ENCODE assay signal across 8 cellular contexts in genomic region chr5:113514263-113514590, GRCh38. TPM values are rescaled to one million over a fixed set of nuclear protein-coding genes. Genes with fewer than 3 reads are reported as not detected.
DNase-seq lines count a peak whose midpoint lies in the region; ATAC-seq, FAIRE-seq and TF ChIP-seq lines count a peak whose summit lies in the region.

No MANE protein-coding gene starts in this region.

- H3K79me1 ChIP-seq in mesendoderm (ENCODE audit: low read length): peaks cover 4% of the 10 kb centered on the region

- H3K56ac ChIP-seq in mesendoderm (ENCODE audit: low read length): peak overlapping the region; percentile 91

- peak overlapping the region; percentile 97 for H2AFZ ChIP-seq in KMS-11 (ENCODE audit: low read depth)

- no peaks in the 10 kb centered on the region for H4K20me1 ChIP-seq in KMS-11 (ENCODE audit: insufficient read depth)

- H3K36me3 ChIP-seq in KMS-11 (ENCODE audit: insufficient read depth) (no peaks in the 10 kb centered on the region), breast epithelium (no peaks in the 10 kb centered on the region), mesendoderm (ENCODE audit: control insufficient read depth, insufficient read depth, low read length) (no peaks in the 10 kb centered on the region)

- no peak overlapping the region for H2BK5ac ChIP-seq in mesendoderm (ENCODE audit: low read length)

- H4K8ac ChIP-seq in mesendoderm (ENCODE audit: low read depth, low read length): no peak overlapping the region

- H3K23ac ChIP-seq in mesendoderm (ENCODE audit: low read length): no peak overlapping the region

- H3K4me2 ChIP-seq in KMS-11: peak overlapping the region; percentile 41; the same call in 1 of the 2 replicates
- peak overlapping the region; percentile 41 for H3K4me2 ChIP-seq in mesendoderm (ENCODE audit: low read length)

- TF ChIP-seq POLR2A in breast epithelium (IDR thresholded peaks at IDR 0.05) (no peak), GM12892 (IDR thresholded peaks at IDR 0.05; ENCODE audit: low read depth, low read length) (no peak)

- H3K27me3 ChIP-seq in KMS-11 (ENCODE audit: insufficient read depth, low read depth) (no peaks in the 10 kb centered on the region), breast epithelium (no peaks in the 10 kb centered on the region), mesendoderm (ENCODE audit: insufficient read depth, low read length, poor library complexity) (no peaks in the 10 kb centered on the region)

- H4K5ac ChIP-seq in mesendoderm (ENCODE audit: low read length): no peak overlapping the region

- no peak overlapping the region for H2AK5ac ChIP-seq in mesendoderm (ENCODE audit: low read length)

- ATAC-seq in GM21528 (IDR thresholded peaks at IDR 0.05; ENCODE audit: low FRiP score, unreplicated experiment): no peak

- no peak for TF ChIP-seq CTCF in KMS-11 (conservative IDR thresholded peaks at IDR 0.05; ENCODE audit: low read depth, low read length)
- no peak for TF ChIP-seq CTCF in breast epithelium (IDR thresholded peaks at IDR 0.05)

- WGBS in mesendoderm (ENCODE audit: extremely low coverage, insufficient coverage, low lambda C conversion rate): no CpG with 5 or more reads among the region's 10 CpGs

- peak overlapping the region; percentile 71; the same call in 1 of the 2 replicates for H3K27ac ChIP-seq in KMS-11
- H3K27ac ChIP-seq in breast epithelium: peak overlapping the region; percentile 93 to 98
- no peak overlapping the region for H3K27ac ChIP-seq in mesendoderm (ENCODE audit: low read depth, low read length)

- H3K4ac ChIP-seq in mesendoderm (ENCODE audit: low read depth, low read length): peak overlapping the region; percentile 46

- peak overlapping the region; percentile 11 for H3K18ac ChIP-seq in mesendoderm (ENCODE audit: low read length)

- no peak for FAIRE-seq in GM12892 (lab: Jason Lieb, UNC)

- no peak overlapping the region for H2BK120ac ChIP-seq in mesendoderm (ENCODE audit: low read depth, low read length)

- H3K9me3 ChIP-seq in breast epithelium: no peaks in the 10 kb centered on the region

- H3K79me2 ChIP-seq in KMS-11 (ENCODE audit: insufficient read depth, low read depth) (no peaks in the 10 kb centered on the region; the same call in 1 of the 2 replicates), mesendoderm (ENCODE audit: control insufficient read depth, insufficient read depth, low read length) (peaks cover 4% of the 10 kb centered on the region)

- H3K4me1 ChIP-seq in KMS-11 (ENCODE audit: low read depth, poor library complexity, severe bottlenecking) (peaks cover 9% of the 10 kb centered on the region), breast epithelium (no peaks in the 10 kb centered on the region), mesendoderm (ENCODE audit: control insufficient read depth, low read depth, low read length) (no peaks in the 10 kb centered on the region)

- DNase-seq in G401 (ENCODE audit: low spot score): peak; percentile 30
- no peak for DNase-seq in breast epithelium (ENCODE audit: low spot score in 2 of 2)
- peak; percentile 43 for DNase-seq in mesendoderm
- no peak for DNase-seq in NK-92 treated with Interleukin-12 subunit alpha and Interleukin-12 subunit beta, amount 100 ng/mL, for 24 hours (lab: John Stamatoyannopoulos, UW)
- no peak for DNase-seq in GM12892 (ENCODE audit: insufficient read length)
- no peak for DNase-seq in T-helper 9 cell

- H3K4me3 ChIP-seq in KMS-11 (IDR thresholded peaks at IDR 0.05; ENCODE audit: insufficient read depth, low read depth, low read length) (no peak overlapping the region), breast epithelium (peak overlapping the region; percentile 61 to 93 (median 91)), mesendoderm (ENCODE audit: low read length) (peak overlapping the region; percentile 80)

- H2BK15ac ChIP-seq in mesendoderm (replicated peaks; ENCODE audit: low read depth): no peak overlapping the region

- intact Hi-C loops in breast epithelium (cut with DNase I; ENCODE audit: low total_unique reads): loop anchor here (5.0 kb wide), 1 partner anchor 1327 kb away; no protein-coding TSS in a partner anchor

- H3K9ac ChIP-seq in KMS-11: peak overlapping the region; percentile 98
- peak overlapping the region; percentile 88 for H3K9ac ChIP-seq in mesendoderm (ENCODE audit: low read length)

- in situ Hi-C loops in G401 (cut with HindIII; ENCODE audit: low sequenced_read_pairs): no loop called here

RNA-seq across cellular contexts. Expression of gene YTHDC2, which starts 0.7 kb away (rescaled TPM):
- total RNA-seq in G401 (2014; rRNA removed; shearing (Covaris generic)): 10.0 and 11.6 TPM in 2 replicates
- total RNA-seq in breast epithelium: 10 to 100 TPM; 22.4 to 49.2 (median 40.0) TPM
- 10.8 TPM for polyA plus RNA-seq in mesendoderm (2013, experiment 1 of 2)
- 11.2 TPM for polyA plus RNA-seq in mesendoderm (2013, experiment 2 of 2)
- polyA plus RNA-seq in GM12892 (2012; ENCODE audit: missing spikeins): 13.8 TPM

RNA-seq across cellular contexts. Expression of gene MCC, which starts 26.0 kb away (rescaled TPM):
- 0.10 and 0.98 TPM in 2 replicates for total RNA-seq in G401 (2014; rRNA removed; shearing (Covaris generic))
- 10 to 100 TPM; 24.3 to 46.5 (median 29.4) TPM for total RNA-seq in breast epithelium
- polyA plus RNA-seq in mesendoderm (2013, experiment 1 of 2): 10.9 TPM
- polyA plus RNA-seq in mesendoderm (2013, experiment 2 of 2): 11.8 TPM
- 0.30 TPM for polyA plus RNA-seq in GM12892 (2012; ENCODE audit: missing spikeins)

Comparison
In these comparisons a context has a peak if more than half of its experiments do, and no peak if none do; other contexts are left out.
1. DNase-seq: peak in G401 (single experiment) and mesendoderm (single experiment); none in breast epithelium (0 of 2), NK-92 treated with Interleukin-12 subunit alpha and Interleukin-12 subunit beta, amount 100 ng/mL, for 24 hours (single experiment), GM12892 (single experiment) and T-helper 9 cell (single experiment).
2. RNA of gene MCC, which starts 26.0 kb away (total RNA-seq): 24.3 to 46.5 TPM in breast epithelium; 0.10 to 0.98 TPM in G401; every median in the first group is over 10 times any median in the second.